21 cellular contexts compared by ENCODE assay signal in the genomic region with DNA sequence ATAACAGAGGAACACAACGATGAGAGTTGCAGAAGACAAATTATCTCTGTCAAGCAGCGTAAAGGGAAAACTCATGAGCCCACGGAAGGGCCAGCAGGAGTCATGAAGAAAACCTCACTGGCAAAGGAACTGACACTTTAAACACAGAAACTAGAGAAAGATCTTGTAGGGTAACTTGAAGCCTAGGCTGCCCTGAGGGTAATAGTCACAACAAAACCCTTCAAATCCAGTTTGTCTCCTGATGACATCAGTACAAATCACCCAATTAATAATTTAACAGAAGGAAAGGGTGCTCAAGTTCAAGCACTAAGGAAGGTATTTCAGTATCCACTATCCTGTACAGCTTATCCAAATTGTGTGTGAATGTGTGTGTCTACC.
"Had no signal": no experiment of that assay in that cellular context is flagged by ENCODE, and none has a peak within 500 bp of the region (broad histone marks: within the 10 kb centered on the region; RNA-seq: fewer than 3 reads in every experiment).

No MANE protein-coding gene starts in this region.

- H3K27ac Mint-ChIP-seq: activated naive CD4-positive, alpha-beta T cell treated with anti-CD3 and anti-CD28 coated beads, Interleukin-2, amount 50 U/mL, for 24 hours; activated T-cell treated with anti-CD3 and anti-CD28 coated beads, Interleukin-2, amount 50 U/mL, for 72 hours; neural progenitor cell; stimulated activated memory B cell treated with anti-CD40 and anti-IgM and Interleukin-4, amounts not matched to agents 10 μg/mL and 1 μg/mL and 100 μg/mL, for 72 hours had no signal

- ATAC-seq: activated CD4-positive, CD25-positive, alpha-beta regulatory T cell treated with anti-CD3 and anti-CD28 coated beads, Interleukin-2, amount 50 U/mL, for 24 hours; activated T-cell treated with anti-CD3 and anti-CD28 coated beads, Interleukin-2, amount 50 U/mL, for 72 hours; left colon; lower lobe of right lung; psoas muscle; right lobe of liver; stimulated activated memory B cell treated with anti-CD40 and anti-IgM and Interleukin-4, amounts not matched to agents 10 μg/mL and 1 μg/mL and 100 μg/mL, for 72 hours; upper lobe of right lung had no signal

- H3K27me3 ChIP-seq: ascending aorta, esophagus squamous epithelium, neural progenitor cell, right lobe of liver, upper lobe of right lung had no signal

- DNase-seq: activated CD4-positive, alpha-beta T cell treated with anti-CD3 and anti-CD28 coated beads, Interleukin-2, amount 50 U/mL, for 1 hour; activated CD8-positive, alpha-beta memory T cell treated with anti-CD3 and anti-CD28 coated beads, Interleukin-2, amount 50 U/mL, for 48 hours; activated effector memory CD4-positive, alpha-beta T cell treated with anti-CD3 and anti-CD28 coated beads, Interleukin-2, amount 50 U/mL, for 16 hours; activated T-cell treated with anti-CD3 and anti-CD28 coated beads, Interleukin-2, amount 50 U/mL, for 72 hours; esophagus squamous epithelium; left colon; lower lobe of right lung; psoas muscle; right lobe of liver; stimulated activated CD4-positive, alpha-beta T cell treated with anti-CD3 and anti-CD28 coated beads, Interleukin-4, amount 100 ng/mL, for 4 hours; T-helper 1 cell; T-helper 9 cell; upper lobe of right lung had no signal

- H3K4me2 ChIP-seq: neural progenitor cell had no signal

- H3K27ac ChIP-seq: ascending aorta, coronary artery, esophagus squamous epithelium, lower lobe of right lung, neural progenitor cell, psoas muscle, right lobe of liver, thoracic aorta, upper lobe of right lung had no signal

- H3K4me1 Mint-ChIP-seq: activated naive CD4-positive, alpha-beta T cell treated with anti-CD3 and anti-CD28 coated beads, Interleukin-2, amount 50 U/mL, for 24 hours; neural progenitor cell; stimulated activated memory B cell treated with anti-CD40 and anti-IgM and Interleukin-4, amounts not matched to agents 10 μg/mL and 1 μg/mL and 100 μg/mL, for 72 hours had no signal

- H3K4me1 ChIP-seq: ascending aorta, esophagus squamous epithelium, lower lobe of right lung, neural progenitor cell, psoas muscle, right lobe of liver, upper lobe of right lung had no signal

- H3K4me3 Mint-ChIP-seq: activated naive CD4-positive, alpha-beta T cell treated with anti-CD3 and anti-CD28 coated beads, Interleukin-2, amount 50 U/mL, for 24 hours; activated T-cell treated with anti-CD3 and anti-CD28 coated beads, Interleukin-2, amount 50 U/mL, for 72 hours; neural progenitor cell; stimulated activated memory B cell treated with anti-CD40 and anti-IgM and Interleukin-4, amounts not matched to agents 10 μg/mL and 1 μg/mL and 100 μg/mL, for 72 hours had no signal

- H3K9ac ChIP-seq: neural progenitor cell had no signal

- H3K9me3 Mint-ChIP-seq: activated naive CD4-positive, alpha-beta T cell treated with anti-CD3 and anti-CD28 coated beads, Interleukin-2, amount 50 U/mL, for 24 hours; neural progenitor cell; stimulated activated memory B cell treated with anti-CD40 and anti-IgM and Interleukin-4, amounts not matched to agents 10 μg/mL and 1 μg/mL and 100 μg/mL, for 72 hours had no signal

- H3K36me3 ChIP-seq: ascending aorta, esophagus squamous epithelium, lower lobe of right lung, neural progenitor cell, right lobe of liver, thoracic aorta, upper lobe of right lung had no signal

- H3K36me3 Mint-ChIP-seq: activated naive CD4-positive, alpha-beta T cell treated with anti-CD3 and anti-CD28 coated beads, Interleukin-2, amount 50 U/mL, for 24 hours; neural progenitor cell; stimulated activated memory B cell treated with anti-CD40 and anti-IgM and Interleukin-4, amounts not matched to agents 10 μg/mL and 1 μg/mL and 100 μg/mL, for 72 hours had no signal

- H3K4me3 ChIP-seq: ascending aorta, coronary artery, esophagus squamous epithelium, lower lobe of right lung, neural progenitor cell, psoas muscle, right lobe of liver, smooth muscle cell, thoracic aorta, upper lobe of right lung had no signal

- H3K9me3 ChIP-seq: ascending aorta, esophagus squamous epithelium, lower lobe of right lung, psoas muscle, right lobe of liver, thoracic aorta, upper lobe of right lung had no signal

- H2AFZ ChIP-seq: neural progenitor cell had no signal
